ENCODE assay signal across 1 cellular context in the genomic region with DNA sequence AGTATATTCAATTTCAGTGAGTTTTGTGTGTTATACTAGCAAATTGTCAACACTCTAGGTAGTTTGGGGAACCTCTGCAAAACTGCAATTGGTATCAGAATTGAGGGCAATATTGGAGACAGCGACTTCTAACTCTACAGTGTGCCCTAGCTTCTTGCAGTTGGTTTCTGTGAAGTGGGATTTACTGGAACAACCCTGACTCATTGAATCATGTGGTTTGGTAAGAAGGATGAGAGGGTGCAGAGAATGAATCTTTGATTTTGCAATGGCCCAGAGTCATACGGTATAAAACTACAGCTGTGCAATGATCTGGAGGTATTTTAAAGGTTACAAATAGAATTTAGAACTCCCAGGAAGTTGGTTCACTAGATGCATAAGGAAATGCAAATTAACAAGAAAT.
TF ChIP-seq lines count a peak whose summit lies in the region.

No MANE protein-coding gene starts in this region.

TF ChIP-seq in H1, 55 proteins besides CTCF, POLR2A, EP300 and RAD21 (continued from another document):
- TF ChIP-seq, protein P1, sequence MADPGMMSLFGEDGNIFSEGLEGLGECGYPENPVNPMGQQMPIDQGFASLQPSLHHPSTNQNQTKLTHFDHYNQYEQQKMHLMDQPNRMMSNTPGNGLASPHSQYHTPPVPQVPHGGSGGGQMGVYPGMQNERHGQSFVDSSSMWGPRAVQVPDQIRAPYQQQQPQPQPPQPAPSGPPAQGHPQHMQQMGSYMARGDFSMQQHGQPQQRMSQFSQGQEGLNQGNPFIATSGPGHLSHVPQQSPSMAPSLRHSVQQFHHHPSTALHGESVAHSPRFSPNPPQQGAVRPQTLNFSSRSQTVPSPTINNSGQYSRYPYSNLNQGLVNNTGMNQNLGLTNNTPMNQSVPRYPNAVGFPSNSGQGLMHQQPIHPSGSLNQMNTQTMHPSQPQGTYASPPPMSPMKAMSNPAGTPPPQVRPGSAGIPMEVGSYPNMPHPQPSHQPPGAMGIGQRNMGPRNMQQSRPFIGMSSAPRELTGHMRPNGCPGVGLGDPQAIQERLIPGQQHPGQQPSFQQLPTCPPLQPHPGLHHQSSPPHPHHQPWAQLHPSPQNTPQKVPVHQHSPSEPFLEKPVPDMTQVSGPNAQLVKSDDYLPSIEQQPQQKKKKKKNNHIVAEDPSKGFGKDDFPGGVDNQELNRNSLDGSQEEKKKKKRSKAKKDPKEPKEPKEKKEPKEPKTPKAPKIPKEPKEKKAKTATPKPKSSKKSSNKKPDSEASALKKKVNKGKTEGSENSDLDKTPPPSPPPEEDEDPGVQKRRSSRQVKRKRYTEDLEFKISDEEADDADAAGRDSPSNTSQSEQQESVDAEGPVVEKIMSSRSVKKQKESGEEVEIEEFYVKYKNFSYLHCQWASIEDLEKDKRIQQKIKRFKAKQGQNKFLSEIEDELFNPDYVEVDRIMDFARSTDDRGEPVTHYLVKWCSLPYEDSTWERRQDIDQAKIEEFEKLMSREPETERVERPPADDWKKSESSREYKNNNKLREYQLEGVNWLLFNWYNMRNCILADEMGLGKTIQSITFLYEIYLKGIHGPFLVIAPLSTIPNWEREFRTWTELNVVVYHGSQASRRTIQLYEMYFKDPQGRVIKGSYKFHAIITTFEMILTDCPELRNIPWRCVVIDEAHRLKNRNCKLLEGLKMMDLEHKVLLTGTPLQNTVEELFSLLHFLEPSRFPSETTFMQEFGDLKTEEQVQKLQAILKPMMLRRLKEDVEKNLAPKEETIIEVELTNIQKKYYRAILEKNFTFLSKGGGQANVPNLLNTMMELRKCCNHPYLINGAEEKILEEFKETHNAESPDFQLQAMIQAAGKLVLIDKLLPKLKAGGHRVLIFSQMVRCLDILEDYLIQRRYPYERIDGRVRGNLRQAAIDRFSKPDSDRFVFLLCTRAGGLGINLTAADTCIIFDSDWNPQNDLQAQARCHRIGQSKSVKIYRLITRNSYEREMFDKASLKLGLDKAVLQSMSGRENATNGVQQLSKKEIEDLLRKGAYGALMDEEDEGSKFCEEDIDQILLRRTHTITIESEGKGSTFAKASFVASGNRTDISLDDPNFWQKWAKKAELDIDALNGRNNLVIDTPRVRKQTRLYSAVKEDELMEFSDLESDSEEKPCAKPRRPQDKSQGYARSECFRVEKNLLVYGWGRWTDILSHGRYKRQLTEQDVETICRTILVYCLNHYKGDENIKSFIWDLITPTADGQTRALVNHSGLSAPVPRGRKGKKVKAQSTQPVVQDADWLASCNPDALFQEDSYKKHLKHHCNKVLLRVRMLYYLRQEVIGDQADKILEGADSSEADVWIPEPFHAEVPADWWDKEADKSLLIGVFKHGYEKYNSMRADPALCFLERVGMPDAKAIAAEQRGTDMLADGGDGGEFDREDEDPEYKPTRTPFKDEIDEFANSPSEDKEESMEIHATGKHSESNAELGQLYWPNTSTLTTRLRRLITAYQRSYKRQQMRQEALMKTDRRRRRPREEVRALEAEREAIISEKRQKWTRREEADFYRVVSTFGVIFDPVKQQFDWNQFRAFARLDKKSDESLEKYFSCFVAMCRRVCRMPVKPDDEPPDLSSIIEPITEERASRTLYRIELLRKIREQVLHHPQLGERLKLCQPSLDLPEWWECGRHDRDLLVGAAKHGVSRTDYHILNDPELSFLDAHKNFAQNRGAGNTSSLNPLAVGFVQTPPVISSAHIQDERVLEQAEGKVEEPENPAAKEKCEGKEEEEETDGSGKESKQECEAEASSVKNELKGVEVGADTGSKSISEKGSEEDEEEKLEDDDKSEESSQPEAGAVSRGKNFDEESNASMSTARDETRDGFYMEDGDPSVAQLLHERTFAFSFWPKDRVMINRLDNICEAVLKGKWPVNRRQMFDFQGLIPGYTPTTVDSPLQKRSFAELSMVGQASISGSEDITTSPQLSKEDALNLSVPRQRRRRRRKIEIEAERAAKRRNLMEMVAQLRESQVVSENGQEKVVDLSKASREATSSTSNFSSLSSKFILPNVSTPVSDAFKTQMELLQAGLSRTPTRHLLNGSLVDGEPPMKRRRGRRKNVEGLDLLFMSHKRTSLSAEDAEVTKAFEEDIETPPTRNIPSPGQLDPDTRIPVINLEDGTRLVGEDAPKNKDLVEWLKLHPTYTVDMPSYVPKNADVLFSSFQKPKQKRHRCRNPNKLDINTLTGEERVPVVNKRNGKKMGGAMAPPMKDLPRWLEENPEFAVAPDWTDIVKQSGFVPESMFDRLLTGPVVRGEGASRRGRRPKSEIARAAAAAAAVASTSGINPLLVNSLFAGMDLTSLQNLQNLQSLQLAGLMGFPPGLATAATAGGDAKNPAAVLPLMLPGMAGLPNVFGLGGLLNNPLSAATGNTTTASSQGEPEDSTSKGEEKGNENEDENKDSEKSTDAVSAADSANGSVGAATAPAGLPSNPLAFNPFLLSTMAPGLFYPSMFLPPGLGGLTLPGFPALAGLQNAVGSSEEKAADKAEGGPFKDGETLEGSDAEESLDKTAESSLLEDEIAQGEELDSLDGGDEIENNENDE (IDR thresholded peaks at IDR 0.05; ENCODE audit: insufficient replicate concordance, low read length): no peak
- TF ChIP-seq SIN3A (conservative IDR thresholded peaks at IDR 0.05 in 1 of 2, IDR thresholded peaks at IDR 0.05 in 1 of 2; ENCODE audit: low read depth in 1 of 2, low read length in 2 of 2) (no peak), ZNF274 (IDR thresholded peaks at IDR 0.05; ENCODE audit: borderline replicate concordance, extremely low read depth, low read length) (no peak), RFX5 (IDR thresholded peaks at IDR 0.05; ENCODE audit: borderline replicate concordance, low read depth, low read length) (no peak), KDM5A (IDR thresholded peaks at IDR 0.05; ENCODE audit: low read length) (no peak), KDM1A (IDR thresholded peaks at IDR 0.05; ENCODE audit: borderline replicate concordance, low read length) (no peak), TBP (IDR thresholded peaks at IDR 0.05; ENCODE audit: low read depth, low read length) (no peak), BCL11A (IDR thresholded peaks at IDR 0.05; ENCODE audit: low read depth in 2 of 2, low read length in 2 of 2) (no peak), BACH1 (IDR thresholded peaks at IDR 0.05; ENCODE audit: low read length) (no peak), CHD2 (IDR thresholded peaks at IDR 0.05; ENCODE audit: low read length) (no peak), CBX5 (IDR thresholded peaks at IDR 0.05; ENCODE audit: low read depth, low read length) (no peak), SUZ12 (IDR thresholded peaks at IDR 0.05; ENCODE audit: low read length) (no peak), ASH2L (IDR thresholded peaks at IDR 0.05; ENCODE audit: low read length) (no peak)
